In the genomic region with DNA sequence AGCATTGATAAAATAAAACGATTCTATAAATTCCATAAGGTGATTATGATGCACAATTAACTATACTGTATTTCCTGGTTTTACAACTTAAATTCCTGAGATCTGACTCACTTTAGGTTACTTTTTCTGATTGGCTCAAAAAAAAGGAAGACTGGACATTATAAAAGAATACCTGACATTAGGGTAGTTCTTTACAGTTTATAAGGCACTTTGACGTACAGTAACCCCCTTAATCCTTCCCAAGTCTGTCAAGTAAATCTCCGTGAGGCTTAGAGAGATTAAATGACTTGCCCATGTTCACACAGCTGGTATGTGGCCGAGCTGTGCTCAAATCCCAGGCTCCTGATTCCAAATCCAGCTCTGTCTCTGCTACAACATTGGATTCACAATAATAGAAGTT, we compare ENCODE assay signal across 8 cellular contexts. TPM values are rescaled to one million over a fixed set of nuclear protein-coding genes. Genes with fewer than 3 reads are reported as not detected.
A peak's percentile ranks its signal among the peaks of the same experiment; 100 is the strongest.
DNase-seq lines count a peak whose midpoint lies in the region; ATAC-seq, FAIRE-seq and TF ChIP-seq lines count a peak whose summit lies in the region.

No MANE protein-coding gene starts in this region.

- H3K4me1 ChIP-seq in GM23338 (ENCODE audit: insufficient read depth) (peaks cover 16% of the 10 kb centered on the region), RWPE2 (ENCODE audit: insufficient read depth, poor library complexity, severe bottlenecking) (peaks cover 20% of the 10 kb centered on the region)

- H3F3A ChIP-seq in GM23338 (replicated peaks; ENCODE audit: low read depth): peaks cover 6% of the 10 kb centered on the region; the same call in 1 of the 2 replicates

- no peak for FAIRE-seq in H54 (lab: Jason Lieb, UNC)

- H3K27ac ChIP-seq in GM23338 (ENCODE audit: low read depth): peak overlapping the region; percentile 95
- peak overlapping the region; percentile 90 for H3K27ac ChIP-seq in RWPE2 (ENCODE audit: poor library complexity, severe bottlenecking)

- ATAC-seq in GM23338 (no peak), RWPE2 (ENCODE audit: low read depth) (no peak), GM18517 (IDR thresholded peaks at IDR 0.05; ENCODE audit: unreplicated experiment) (no peak)

- peaks cover 36% of the 10 kb centered on the region for H3K79me2 ChIP-seq in GM23338 (replicated peaks; ENCODE audit: insufficient read depth)

- H4K20me1 ChIP-seq in GM23338 (replicated peaks; ENCODE audit: insufficient read depth): no peaks in the 10 kb centered on the region

- H3K4me3 Mint-ChIP-seq in GM23338: peak overlapping the region; percentile 94

- H3K36me3 ChIP-seq in GM23338 (ENCODE audit: insufficient read depth) (no peaks in the 10 kb centered on the region), RWPE2 (ENCODE audit: low read depth) (peaks cover 18% of the 10 kb centered on the region)

- H3K4me2 ChIP-seq in GM23338: peak overlapping the region; percentile 84

- no peaks in the 10 kb centered on the region for H3K9me2 ChIP-seq in GM23338 (ENCODE audit: insufficient read depth)

- TF ChIP-seq CTCF in GM23338 (conservative IDR thresholded peaks at IDR 0.05; ENCODE audit: low read depth in 2 of 2): no peak
- TF ChIP-seq CTCF in RWPE2 (IDR thresholded peaks at IDR 0.05; ENCODE audit: poor library complexity, severe bottlenecking): no peak
- TF ChIP-seq CTCF in fibroblast of pulmonary artery (IDR thresholded peaks at IDR 0.05; ENCODE audit: low read length, missing control alignments): no peak

- H3K36me3 Mint-ChIP-seq in GM23338 (ENCODE audit: low read depth): peaks cover 27% of the 10 kb centered on the region

- DNase-seq in GM23338 (ENCODE audit: low spot score): peak; percentile 5
- no peak for DNase-seq in RWPE2 (ENCODE audit: low spot score)
- no peak for DNase-seq in fibroblast of pulmonary artery (ENCODE audit: low read depth)
- no peak for DNase-seq in skeletal muscle cell (ENCODE audit: low read depth)
- DNase-seq in stimulated activated CD8-positive, alpha-beta memory T cell treated with anti-CD3 and anti-CD28 coated beads, Interleukin-4, amount 100 ng/mL, for 48 hours: no peak
- DNase-seq in cerebellar nuclear complex (lab: John Stamatoyannopoulos, UW): no peak
- DNase-seq in H54 (ENCODE audit: insufficient read length, low spot score): no peak

- H3K27ac Mint-ChIP-seq in GM23338: peak overlapping the region; percentile 99

- no peak for TF ChIP-seq POLR2A in H54 (IDR thresholded peaks at IDR 0.05; ENCODE audit: low read depth, low read length)

- H2AFZ ChIP-seq in GM23338: peak overlapping the region; percentile 34; the same call in 1 of the 2 replicates

- peak overlapping the region; percentile 74 for H3K4me3 ChIP-seq in GM23338
- peak overlapping the region; percentile 79 for H3K4me3 ChIP-seq in RWPE2 (ENCODE audit: severe bottlenecking)
- peak overlapping the region; percentile 71 for H3K4me3 ChIP-seq in fibroblast of pulmonary artery (replicated peaks; ENCODE audit: low read depth, low read length)
- H3K4me3 ChIP-seq in skeletal muscle cell (ENCODE audit: low read depth, low read length): peak overlapping the region; percentile 86

- H3K4me1 Mint-ChIP-seq in GM23338: peaks cover 17% of the 10 kb centered on the region; the same call in 2 of the 3 replicates

- peaks cover 14% of the 10 kb centered on the region for H3K27me3 Mint-ChIP-seq in GM23338 (ENCODE audit: insufficient read depth, low read depth, poor library complexity)

- no peaks in the 10 kb centered on the region for H3K9me3 ChIP-seq in RWPE2 (ENCODE audit: severe bottlenecking)

- H3K9me3 Mint-ChIP-seq in GM23338: no peaks in the 10 kb centered on the region; the same call in 1 of the 3 replicates

- no peaks in the 10 kb centered on the region for H3K27me3 ChIP-seq in GM23338 (ENCODE audit: insufficient read depth)
- H3K27me3 ChIP-seq in RWPE2 (ENCODE audit: insufficient read depth, poor library complexity, severe bottlenecking): no peaks in the 10 kb centered on the region

TF ChIP-seq in GM23338, 12 proteins besides CTCF, POLR2A, EP300 and RAD21 (continues in another document):
- TF ChIP-seq EZH2 (IDR thresholded peaks at IDR 0.05; ENCODE audit: low read depth, unreplicated experiment) (no peak), ZNF331 (CRISPR knock-in tag; IDR thresholded peaks at IDR 0.05; ENCODE audit: low read depth) (no peak), POLR2AphosphoS5 (IDR thresholded peaks at IDR 0.05; ENCODE audit: low read depth) (no peak), NANOG (IDR thresholded peaks at IDR 0.05; ENCODE audit: borderline replicate concordance) (no peak), JUNB (IDR thresholded peaks at IDR 0.05; ENCODE audit: unreplicated experiment) (no peak), ZNF114 (CRISPR knock-in tag; IDR thresholded peaks at IDR 0.05) (no peak), EZH2phosphoT487 (IDR thresholded peaks at IDR 0.05; ENCODE audit: unreplicated experiment) (no peak), STAT1 (IDR thresholded peaks at IDR 0.05; ENCODE audit: unreplicated experiment) (no peak)
- TF ChIP-seq, protein P1, sequence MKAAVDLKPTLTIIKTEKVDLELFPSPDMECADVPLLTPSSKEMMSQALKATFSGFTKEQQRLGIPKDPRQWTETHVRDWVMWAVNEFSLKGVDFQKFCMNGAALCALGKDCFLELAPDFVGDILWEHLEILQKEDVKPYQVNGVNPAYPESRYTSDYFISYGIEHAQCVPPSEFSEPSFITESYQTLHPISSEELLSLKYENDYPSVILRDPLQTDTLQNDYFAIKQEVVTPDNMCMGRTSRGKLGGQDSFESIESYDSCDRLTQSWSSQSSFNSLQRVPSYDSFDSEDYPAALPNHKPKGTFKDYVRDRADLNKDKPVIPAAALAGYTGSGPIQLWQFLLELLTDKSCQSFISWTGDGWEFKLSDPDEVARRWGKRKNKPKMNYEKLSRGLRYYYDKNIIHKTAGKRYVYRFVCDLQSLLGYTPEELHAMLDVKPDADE (IDR thresholded peaks at IDR 0.05): no peak
- TF ChIP-seq, protein P2, sequence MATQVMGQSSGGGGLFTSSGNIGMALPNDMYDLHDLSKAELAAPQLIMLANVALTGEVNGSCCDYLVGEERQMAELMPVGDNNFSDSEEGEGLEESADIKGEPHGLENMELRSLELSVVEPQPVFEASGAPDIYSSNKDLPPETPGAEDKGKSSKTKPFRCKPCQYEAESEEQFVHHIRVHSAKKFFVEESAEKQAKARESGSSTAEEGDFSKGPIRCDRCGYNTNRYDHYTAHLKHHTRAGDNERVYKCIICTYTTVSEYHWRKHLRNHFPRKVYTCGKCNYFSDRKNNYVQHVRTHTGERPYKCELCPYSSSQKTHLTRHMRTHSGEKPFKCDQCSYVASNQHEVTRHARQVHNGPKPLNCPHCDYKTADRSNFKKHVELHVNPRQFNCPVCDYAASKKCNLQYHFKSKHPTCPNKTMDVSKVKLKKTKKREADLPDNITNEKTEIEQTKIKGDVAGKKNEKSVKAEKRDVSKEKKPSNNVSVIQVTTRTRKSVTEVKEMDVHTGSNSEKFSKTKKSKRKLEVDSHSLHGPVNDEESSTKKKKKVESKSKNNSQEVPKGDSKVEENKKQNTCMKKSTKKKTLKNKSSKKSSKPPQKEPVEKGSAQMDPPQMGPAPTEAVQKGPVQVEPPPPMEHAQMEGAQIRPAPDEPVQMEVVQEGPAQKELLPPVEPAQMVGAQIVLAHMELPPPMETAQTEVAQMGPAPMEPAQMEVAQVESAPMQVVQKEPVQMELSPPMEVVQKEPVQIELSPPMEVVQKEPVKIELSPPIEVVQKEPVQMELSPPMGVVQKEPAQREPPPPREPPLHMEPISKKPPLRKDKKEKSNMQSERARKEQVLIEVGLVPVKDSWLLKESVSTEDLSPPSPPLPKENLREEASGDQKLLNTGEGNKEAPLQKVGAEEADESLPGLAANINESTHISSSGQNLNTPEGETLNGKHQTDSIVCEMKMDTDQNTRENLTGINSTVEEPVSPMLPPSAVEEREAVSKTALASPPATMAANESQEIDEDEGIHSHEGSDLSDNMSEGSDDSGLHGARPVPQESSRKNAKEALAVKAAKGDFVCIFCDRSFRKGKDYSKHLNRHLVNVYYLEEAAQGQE (IDR thresholded peaks at IDR 0.05; ENCODE audit: unreplicated experiment): no peak

RNA-seq across cellular contexts. Expression of gene SLTM, which starts 1.0 kb away (rescaled TPM):
- total RNA-seq in GM23338 (2014; rRNA removed; shearing (Covaris generic)): 165 and 210 TPM in 2 replicates
- 398 and 476 TPM in 2 replicates for polyA plus RNA-seq in GM23338 (2016; fragmentation: Nextera tagmentation; extraction: Ambion mirVana)

RNA-seq across cellular contexts. Expression of gene RNF111, which starts 52.9 kb away (rescaled TPM):
- total RNA-seq in GM23338 (2014; rRNA removed; shearing (Covaris generic)): 24.4 and 24.5 TPM in 2 replicates
- polyA plus RNA-seq in GM23338 (2016; fragmentation: Nextera tagmentation; extraction: Ambion mirVana): 12.8 and 14.4 TPM in 2 replicates
